In genomic region chr7:133777701-133778100, GRCh38 we compare ENCODE assay signal across 27 cellular contexts.
"Had no signal": no experiment of that assay in that cellular context is flagged by ENCODE, and none has a peak within 500 bp of the region (broad histone marks: within the 10 kb centered on the region; RNA-seq: fewer than 3 reads in every experiment).

No MANE protein-coding gene starts in this region.

- H3K4me1 ChIP-seq: colonic mucosa, esophagus muscularis mucosa, esophagus squamous epithelium, foreskin keratinocyte, gastrocnemius medialis, gastroesophageal sphincter, heart left ventricle, heart right ventricle had no signal

- H3K27ac ChIP-seq: colonic mucosa, coronary artery, dorsolateral prefrontal cortex, epithelial cell of prostate, esophagus muscularis mucosa, esophagus squamous epithelium, foreskin keratinocyte, gastrocnemius medialis, gastroesophageal sphincter, heart left ventricle, heart right ventricle had no signal

- H3K36me3 ChIP-seq: colonic mucosa, esophagus muscularis mucosa, esophagus squamous epithelium, gastrocnemius medialis, gastroesophageal sphincter, heart left ventricle, heart right ventricle had no signal

- DNase-seq: colonic mucosa; cortex of kidney; dermis blood vessel endothelial cell; dorsolateral prefrontal cortex; effector CD4-positive, alpha-beta T cell; effector CD8-positive, alpha-beta T cell; effector memory CD4-positive, alpha-beta T cell; effector memory CD8-positive, alpha-beta T cell; endodermal cell; erythroblast; esophagus squamous epithelium; foreskin fibroblast; foreskin keratinocyte; foreskin melanocyte; gastrocnemius medialis; glutamatergic neuron; head of caudate nucleus; heart left ventricle; heart right ventricle had no signal

- FAIRE-seq: colon, endometrium, endothelial cell of umbilical vein, frontal cortex had no signal

- H3K27me3 ChIP-seq: colonic mucosa, dorsolateral prefrontal cortex, esophagus muscularis mucosa, esophagus squamous epithelium, foreskin keratinocyte, gastrocnemius medialis, gastroesophageal sphincter, heart left ventricle, heart right ventricle had no signal

- H3K4me3 ChIP-seq: colonic mucosa, coronary artery, dorsolateral prefrontal cortex, esophagus muscularis mucosa, esophagus squamous epithelium, gastrocnemius medialis, gastroesophageal sphincter, heart left ventricle, heart right ventricle had no signal

- H3K9me3 ChIP-seq: colonic mucosa, esophagus muscularis mucosa, esophagus squamous epithelium, gastrocnemius medialis, gastroesophageal sphincter, heart left ventricle, heart right ventricle had no signal
